In genomic region chr3:16768956-16769355, GRCh38 we compare ENCODE assay signal across 1 cellular context.
TF ChIP-seq lines count a peak whose summit lies in the region.

No MANE protein-coding gene starts in this region.

TF ChIP-seq in HepG2, 621 proteins besides CTCF, POLR2A, EP300 and RAD21 (continued from another document):
- TF ChIP-seq ZBTB20 (CRISPR knock-in tag; IDR thresholded peaks at IDR 0.05; ENCODE audit: borderline replicate concordance, low read depth): no peak
- TF ChIP-seq NPAS2 (CRISPR knock-in tag; IDR thresholded peaks at IDR 0.05; ENCODE audit: borderline replicate concordance): no peak
- TF ChIP-seq SRF (IDR thresholded peaks at IDR 0.05; ENCODE audit: low read depth, low read length): no peak
- no peak for TF ChIP-seq ZMAT3 (CRISPR knock-in tag; conservative IDR thresholded peaks at IDR 0.05)
